ENCODE assay signal across 1 cellular context in the genomic region with DNA sequence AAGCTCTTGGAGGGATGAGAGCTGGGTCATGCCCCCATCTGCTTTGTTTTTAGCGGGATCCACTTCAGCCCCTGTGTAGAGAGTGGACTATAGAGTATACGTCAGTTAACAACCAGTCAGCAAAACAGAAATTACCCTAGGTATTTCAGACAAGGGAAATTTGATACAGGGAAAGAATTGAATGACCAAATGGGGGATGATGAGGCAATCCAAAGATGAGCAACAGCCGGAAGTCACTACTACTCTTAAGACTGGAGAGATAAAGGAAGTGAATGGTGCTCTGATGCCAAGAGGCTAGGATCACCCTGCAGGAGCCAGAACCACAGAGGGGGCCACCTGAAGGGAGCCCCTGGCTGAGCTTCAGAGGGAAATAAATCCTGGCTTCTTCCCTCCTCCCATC.
TF ChIP-seq lines count a peak whose summit lies in the region.

No MANE protein-coding gene starts in this region.

TF ChIP-seq in HepG2, 621 proteins besides CTCF, POLR2A, EP300 and RAD21:
- TF ChIP-seq MNT (IDR thresholded peaks at IDR 0.05) (no peak), CCDC6 (CRISPR knock-in tag; IDR thresholded peaks at IDR 0.05) (no peak), SMAD3 (CRISPR knock-in tag; IDR thresholded peaks at IDR 0.05) (no peak), MAFK (conservative IDR thresholded peaks at IDR 0.05 in 1 of 2, IDR thresholded peaks at IDR 0.05 in 1 of 2; ENCODE audit: low read length in 2 of 2) (peak; percentile 15 to 29; a peak in 1 of 4 replicates), ZFYVE20 (CRISPR knock-in tag; IDR thresholded peaks at IDR 0.05; ENCODE audit: borderline replicate concordance, low read depth) (no peak), E2F2 (CRISPR knock-in tag; IDR thresholded peaks at IDR 0.05; ENCODE audit: borderline replicate concordance) (no peak)
